Comparison of ENCODE assay signal across 8 cellular contexts in the genomic region with DNA sequence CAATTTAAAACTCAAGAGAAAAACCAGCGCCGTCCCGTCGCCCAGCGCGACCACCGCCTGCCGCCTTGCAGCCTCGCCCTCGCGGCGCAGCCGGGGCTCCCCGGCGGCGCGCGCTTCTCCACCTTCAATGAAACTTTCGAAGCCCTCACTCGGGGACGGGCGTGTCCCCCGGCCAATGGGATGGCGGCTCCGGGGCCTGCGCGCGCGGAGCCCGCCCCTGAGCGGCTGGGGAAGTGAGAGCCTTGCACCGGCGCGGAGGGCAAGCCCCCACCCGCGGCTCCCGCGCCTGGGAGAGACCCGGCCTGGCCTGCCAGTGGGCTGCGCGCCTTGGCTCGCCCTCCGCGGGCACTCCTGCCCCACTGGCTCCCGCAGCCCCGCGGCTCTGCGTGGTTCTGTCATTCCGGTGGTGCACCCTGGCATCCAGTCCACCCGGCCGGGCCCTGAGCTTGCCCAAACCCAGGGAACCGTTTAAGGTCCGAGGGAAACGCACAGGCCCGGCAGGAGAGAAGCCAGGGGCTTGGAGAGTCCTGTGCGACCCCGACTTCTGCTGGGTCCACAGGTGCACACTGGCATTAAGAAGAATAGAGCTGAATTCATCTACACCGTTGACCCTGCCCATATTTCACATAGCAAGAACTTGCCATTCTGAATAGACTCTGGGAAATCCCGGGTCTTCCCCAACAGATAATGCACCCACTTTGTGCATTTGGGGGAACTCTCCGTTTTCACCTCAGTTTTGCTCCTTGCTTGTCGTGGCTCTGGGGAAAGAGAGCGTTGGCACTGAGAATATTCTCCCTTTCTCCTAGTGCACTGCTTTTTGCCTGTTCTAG. TPM values are rescaled to one million over a fixed set of nuclear protein-coding genes. Genes with fewer than 3 reads are reported as not detected.
DNase-seq lines count a peak whose midpoint lies in the region; TF ChIP-seq lines count a peak whose summit lies in the region.

Gene PIEZO2 (minus strand): TSS at position 129 of the 830 bp plus-strand sequence. CDS start 981 bp downstream, outside the sequence.

- WGBS in HUES64: 3% methylated on average over 62 of the region's 62 CpGs

- peak within 1 kb of the TSS; percentile 58 for H3K9ac ChIP-seq in HUES64 (ENCODE audit: low read depth, low read length)

- H3K27ac ChIP-seq in HUES64 (ENCODE audit: low read depth, low read length): 0 out of 2 replicates have a peak within 1 kb of the TSS, but pooled peaks have one; percentile 36
- H3K27ac ChIP-seq in caudate nucleus (ENCODE audit: low read depth, low read length): no peak within 1 kb of the TSS

- peak within 1 kb of the TSS; percentile 61 for H3K4me3 ChIP-seq in HUES64 (ENCODE audit: low read length)

- TF ChIP-seq POLR2A in GM19099 (IDR thresholded peaks at IDR 0.05; ENCODE audit: extremely low read depth, insufficient read length, low read depth): peak; percentile 36

- H3K4me1 ChIP-seq in HUES64 (ENCODE audit: insufficient read depth, low read length): peaks cover 46% of the 10 kb centered on the region

- H3K36me3 ChIP-seq in HUES64 (ENCODE audit: insufficient read depth, low read length): no peaks in the 10 kb centered on the region

- no peaks in the 10 kb centered on the region for H3K9me3 ChIP-seq in HUES64 (ENCODE audit: insufficient read depth, low read depth, low read length)

- DNase-seq in Ammon's horn (ENCODE audit: low spot score): peak; percentile 77
- DNase-seq in caudate nucleus (lab: John Stamatoyannopoulos, UW): peak in 56 of 61 donors; percentile 11 to 85 (median 56)
- DNase-seq in left kidney (ENCODE audit: low read depth, low spot score): peak; percentile 92
- DNase-seq in stromal cell of bone marrow (ENCODE audit: low read depth): peak; percentile 34
- no peak for DNase-seq in Kasumi-1 (lab: John Stamatoyannopoulos, UW)
- no peak for DNase-seq in middle frontal gyrus (ENCODE audit: extremely low spot score, low spot score)

- H3K27me3 ChIP-seq in HUES64 (ENCODE audit: insufficient read depth, low read length): peaks cover 72% of the 10 kb centered on the region

RNA-seq across cellular contexts. Expression of gene PIEZO2, which starts in this region (rescaled TPM):
- polyA plus RNA-seq in HUES64 (2013, experiment 1 of 2): 3.1 TPM
- polyA plus RNA-seq in HUES64 (2013, experiment 2 of 2): 4.6 TPM

Comparison
In these comparisons a context has a peak if more than half of its experiments do, and no peak if none do; other contexts are left out.
1. DNase-seq: peak in Ammon's horn (single experiment), caudate nucleus (56 of 61), left kidney (single experiment) and stromal cell of bone marrow (single experiment); none in Kasumi-1 (0 of 2) and middle frontal gyrus (single experiment).